ENCODE assay signal across 8 cellular contexts in genomic region chr2:36966370-36967235, GRCh38. TPM values are rescaled to one million over a fixed set of nuclear protein-coding genes. Genes with fewer than 3 reads are reported as not detected.
DNase-seq lines count a peak whose midpoint lies in the region; ATAC-seq and TF ChIP-seq lines count a peak whose summit lies in the region.

TSS of gene STRN (minus strand) at chr2:36966536. CDS start at chr2:36966463, 73 bp downstream.

- peaks cover 16% of the 10 kb centered on the region for H3K36me3 Mint-ChIP-seq in activated naive CD4-positive, alpha-beta T cell treated with anti-CD3 and anti-CD28 coated beads, Interleukin-2, amount 10 ng/mL, durations not matched to agents 7 days and 5 days

- H3K27ac ChIP-seq in SK-N-MC (peak within 1 kb of the TSS; percentile 70; the same call in 1 of the 2 replicates), suprapubic skin (peak within 1 kb of the TSS; percentile 93)

- ATAC-seq in HG02588 (IDR thresholded peaks at IDR 0.05; ENCODE audit: unreplicated experiment), result peak; percentile 97

- no peaks in the 10 kb centered on the region for H3K27me3 ChIP-seq in suprapubic skin

- CTCF ChIA-PET in activated naive CD4-positive, alpha-beta T cell treated with anti-CD3 and anti-CD28 coated beads, Interleukin-2, amount 10 ng/mL, durations not matched to agents 7 days and 5 days (lab: Charles Lee), result interaction anchor here (0.9 kb wide), 1 partner anchor 40 kb away, joined by 3 read pairs; no protein-coding TSS in a partner anchor

- H3K9ac ChIP-seq in SK-N-MC (ENCODE audit: insufficient read length), result peak within 1 kb of the TSS; percentile 86

- H3K27ac Mint-ChIP-seq in activated naive CD4-positive, alpha-beta T cell treated with anti-CD3 and anti-CD28 coated beads, Interleukin-2, amount 10 ng/mL, durations not matched to agents 7 days and 5 days, result peak within 1 kb of the TSS; percentile 98

- peak within 1 kb of the TSS; percentile 86 for H3K4me3 ChIP-seq in GM08714 (ENCODE audit: low read length)
- H3K4me3 ChIP-seq in SK-N-MC, result peak within 1 kb of the TSS; percentile 99
- peak within 1 kb of the TSS; percentile 93 for H3K4me3 ChIP-seq in suprapubic skin

- peaks cover 33% of the 10 kb centered on the region for H3K4me1 ChIP-seq in suprapubic skin

- H3K36me3 ChIP-seq in SK-N-MC (ENCODE audit: insufficient read depth, low read length) (no peaks in the 10 kb centered on the region), suprapubic skin (no peaks in the 10 kb centered on the region)

- H3K4me1 Mint-ChIP-seq in activated naive CD4-positive, alpha-beta T cell treated with anti-CD3 and anti-CD28 coated beads, Interleukin-2, amount 10 ng/mL, durations not matched to agents 7 days and 5 days, result peaks cover 53% of the 10 kb centered on the region

- TF ChIP-seq POLR2A in suprapubic skin (IDR thresholded peaks at IDR 0.05), result peak in 1 of 2 donors; percentile 79

- no peak for TF ChIP-seq CTCF in suprapubic skin (IDR thresholded peaks at IDR 0.05)

- H3K9me3 ChIP-seq in SK-N-MC (ENCODE audit: low read depth, low read length), result no peaks in the 10 kb centered on the region
- H3K9me3 ChIP-seq in suprapubic skin, result no peaks in the 10 kb centered on the region

- peaks cover 5% of the 10 kb centered on the region for H3K27me3 Mint-ChIP-seq in activated naive CD4-positive, alpha-beta T cell treated with anti-CD3 and anti-CD28 coated beads, Interleukin-2, amount 10 ng/mL, durations not matched to agents 7 days and 5 days

- peak; percentile 79 for DNase-seq in NCI-H1048 (lab: John Stamatoyannopoulos, UW)
- peak; percentile 42 for DNase-seq in SK-N-MC (ENCODE audit: low read depth, low spot score)
- DNase-seq in activated naive CD4-positive, alpha-beta T cell treated with anti-CD3 and anti-CD28 coated beads, Interleukin-2, amount 10 ng/mL, durations not matched to agents 7 days and 5 days, result peak; percentile 97
- peak; percentile 99 for DNase-seq in germinal center (ENCODE audit: low spot score)
- DNase-seq in occipital lobe (lab: John Stamatoyannopoulos, UW), result peak; percentile 97
- DNase-seq in suprapubic skin (ENCODE audit: low spot score in 2 of 2), result peak; percentile 97

- WGBS in suprapubic skin, result under 1% methylated on average over 44 of the region's 91 CpGs

- no peak for TF ChIP-seq EP300 in suprapubic skin (IDR thresholded peaks at IDR 0.05)

- no peaks in the 10 kb centered on the region for H3K9me3 Mint-ChIP-seq in activated naive CD4-positive, alpha-beta T cell treated with anti-CD3 and anti-CD28 coated beads, Interleukin-2, amount 10 ng/mL, durations not matched to agents 7 days and 5 days

- H3K4me3 Mint-ChIP-seq in activated naive CD4-positive, alpha-beta T cell treated with anti-CD3 and anti-CD28 coated beads, Interleukin-2, amount 10 ng/mL, durations not matched to agents 7 days and 5 days, result peak within 1 kb of the TSS; percentile 97

RNA-seq across cellular contexts. Expression of gene STRN, which starts in this region (rescaled TPM):
- total RNA-seq in occipital lobe, result 30.9 TPM
- 10 to 100 TPM; 28.6 to 39.6 (median 37.5) TPM for total RNA-seq in suprapubic skin

Comparison
In these comparisons a context has a peak if more than half of its experiments do, and no peak if none do; other contexts are left out.
1. Peak in every context shown above with its lines: DNase-seq, ATAC-seq, H3K4me3 ChIP-seq and H3K27ac ChIP-seq.
2. DNase-seq: peak in every context shown above with its lines; median percentile 99 in germinal center; 97 in activated naive CD4-positive, alpha-beta T cell treated with anti-CD3 and anti-CD28 coated beads, Interleukin-2, amount 10 ng/mL, durations not matched to agents 7 days and 5 days; 97 in occipital lobe; 97 in suprapubic skin; 79 in NCI-H1048; 42 in SK-N-MC.